Comparison of ENCODE assay signal across 1 cellular context in the genomic region with DNA sequence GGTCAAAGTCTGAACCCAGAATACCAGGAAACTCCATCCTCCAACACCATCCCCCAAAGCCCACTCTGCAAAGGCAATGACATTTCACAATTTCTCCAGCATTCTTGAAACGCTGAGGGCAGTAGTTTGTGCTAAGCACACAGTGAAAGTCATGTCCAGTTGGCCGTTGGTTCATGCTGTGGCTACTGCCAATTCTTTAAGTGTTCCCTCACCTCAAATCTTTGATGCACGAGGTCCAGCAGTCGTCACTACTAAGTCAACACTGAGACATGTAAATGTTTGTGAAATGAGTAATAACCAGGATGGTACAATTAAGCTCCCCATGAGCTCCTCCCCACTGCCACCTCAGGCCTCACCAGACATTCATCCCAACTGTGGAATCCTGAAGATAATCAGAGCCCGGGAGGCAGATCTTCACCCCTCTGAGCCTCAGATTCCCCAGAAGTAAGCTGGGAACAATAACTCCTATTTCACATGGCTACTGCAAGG.
A peak's percentile ranks its signal among the peaks of the same experiment; 100 is the strongest.
TF ChIP-seq lines count a peak whose summit lies in the region.

No MANE protein-coding gene starts in this region.

TF ChIP-seq in HepG2, 621 proteins besides CTCF, POLR2A, EP300 and RAD21 (continued from another document and continues in another):
- TF ChIP-seq, protein P1, sequence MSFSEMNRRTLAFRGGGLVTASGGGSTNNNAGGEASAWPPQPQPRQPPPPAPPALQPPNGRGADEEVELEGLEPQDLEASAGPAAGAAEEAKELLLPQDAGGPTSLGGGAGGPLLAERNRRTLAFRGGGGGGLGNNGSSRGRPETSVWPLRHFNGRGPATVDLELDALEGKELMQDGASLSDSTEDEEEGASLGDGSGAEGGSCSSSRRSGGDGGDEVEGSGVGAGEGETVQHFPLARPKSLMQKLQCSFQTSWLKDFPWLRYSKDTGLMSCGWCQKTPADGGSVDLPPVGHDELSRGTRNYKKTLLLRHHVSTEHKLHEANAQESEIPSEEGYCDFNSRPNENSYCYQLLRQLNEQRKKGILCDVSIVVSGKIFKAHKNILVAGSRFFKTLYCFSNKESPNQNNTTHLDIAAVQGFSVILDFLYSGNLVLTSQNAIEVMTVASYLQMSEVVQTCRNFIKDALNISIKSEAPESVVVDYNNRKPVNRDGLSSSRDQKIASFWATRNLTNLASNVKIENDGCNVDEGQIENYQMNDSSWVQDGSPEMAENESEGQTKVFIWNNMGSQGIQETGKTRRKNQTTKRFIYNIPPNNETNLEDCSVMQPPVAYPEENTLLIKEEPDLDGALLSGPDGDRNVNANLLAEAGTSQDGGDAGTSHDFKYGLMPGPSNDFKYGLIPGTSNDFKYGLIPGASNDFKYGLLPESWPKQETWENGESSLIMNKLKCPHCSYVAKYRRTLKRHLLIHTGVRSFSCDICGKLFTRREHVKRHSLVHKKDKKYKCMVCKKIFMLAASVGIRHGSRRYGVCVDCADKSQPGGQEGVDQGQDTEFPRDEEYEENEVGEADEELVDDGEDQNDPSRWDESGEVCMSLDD (CRISPR knock-in tag; IDR thresholded peaks at IDR 0.05; ENCODE audit: borderline replicate concordance) = no peak
- no peak for TF ChIP-seq ZNF468 (CRISPR knock-in tag; IDR thresholded peaks at IDR 0.05)
- TF ChIP-seq, protein P2, sequence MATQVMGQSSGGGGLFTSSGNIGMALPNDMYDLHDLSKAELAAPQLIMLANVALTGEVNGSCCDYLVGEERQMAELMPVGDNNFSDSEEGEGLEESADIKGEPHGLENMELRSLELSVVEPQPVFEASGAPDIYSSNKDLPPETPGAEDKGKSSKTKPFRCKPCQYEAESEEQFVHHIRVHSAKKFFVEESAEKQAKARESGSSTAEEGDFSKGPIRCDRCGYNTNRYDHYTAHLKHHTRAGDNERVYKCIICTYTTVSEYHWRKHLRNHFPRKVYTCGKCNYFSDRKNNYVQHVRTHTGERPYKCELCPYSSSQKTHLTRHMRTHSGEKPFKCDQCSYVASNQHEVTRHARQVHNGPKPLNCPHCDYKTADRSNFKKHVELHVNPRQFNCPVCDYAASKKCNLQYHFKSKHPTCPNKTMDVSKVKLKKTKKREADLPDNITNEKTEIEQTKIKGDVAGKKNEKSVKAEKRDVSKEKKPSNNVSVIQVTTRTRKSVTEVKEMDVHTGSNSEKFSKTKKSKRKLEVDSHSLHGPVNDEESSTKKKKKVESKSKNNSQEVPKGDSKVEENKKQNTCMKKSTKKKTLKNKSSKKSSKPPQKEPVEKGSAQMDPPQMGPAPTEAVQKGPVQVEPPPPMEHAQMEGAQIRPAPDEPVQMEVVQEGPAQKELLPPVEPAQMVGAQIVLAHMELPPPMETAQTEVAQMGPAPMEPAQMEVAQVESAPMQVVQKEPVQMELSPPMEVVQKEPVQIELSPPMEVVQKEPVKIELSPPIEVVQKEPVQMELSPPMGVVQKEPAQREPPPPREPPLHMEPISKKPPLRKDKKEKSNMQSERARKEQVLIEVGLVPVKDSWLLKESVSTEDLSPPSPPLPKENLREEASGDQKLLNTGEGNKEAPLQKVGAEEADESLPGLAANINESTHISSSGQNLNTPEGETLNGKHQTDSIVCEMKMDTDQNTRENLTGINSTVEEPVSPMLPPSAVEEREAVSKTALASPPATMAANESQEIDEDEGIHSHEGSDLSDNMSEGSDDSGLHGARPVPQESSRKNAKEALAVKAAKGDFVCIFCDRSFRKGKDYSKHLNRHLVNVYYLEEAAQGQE (IDR thresholded peaks at IDR 0.05; ENCODE audit: borderline replicate concordance in 1 of 2, low read depth in 1 of 2, low read length in 2 of 2) = 0 out of 4 replicates have a peak, but pooled peaks of 1 of the 2 experiments have one; percentile 53
- no peak for TF ChIP-seq ZIK1 (CRISPR knock-in tag; IDR thresholded peaks at IDR 0.05; ENCODE audit: borderline replicate concordance, low read depth)
- TF ChIP-seq XRCC5 (optimal IDR thresholded peaks at IDR 0.05; ENCODE audit: low read length) = peak; percentile 36
- TF ChIP-seq ELF3 (CRISPR knock-in tag; IDR thresholded peaks at IDR 0.05) = peak; percentile 98
- TF ChIP-seq ZFP36L1 (CRISPR knock-in tag; IDR thresholded peaks at IDR 0.05) = no peak
- TF ChIP-seq, protein P3, sequence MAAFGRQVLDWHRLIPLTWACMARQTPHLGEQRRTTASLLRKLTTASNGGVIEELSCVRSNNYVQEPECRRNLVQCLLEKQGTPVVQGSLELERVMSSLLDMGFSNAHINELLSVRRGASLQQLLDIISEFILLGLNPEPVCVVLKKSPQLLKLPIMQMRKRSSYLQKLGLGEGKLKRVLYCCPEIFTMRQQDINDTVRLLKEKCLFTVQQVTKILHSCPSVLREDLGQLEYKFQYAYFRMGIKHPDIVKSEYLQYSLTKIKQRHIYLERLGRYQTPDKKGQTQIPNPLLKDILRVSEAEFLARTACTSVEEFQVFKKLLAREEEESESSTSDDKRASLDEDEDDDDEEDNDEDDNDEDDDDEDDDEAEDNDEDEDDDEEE (CRISPR knock-in tag; IDR thresholded peaks at IDR 0.05) = no peak
- TF ChIP-seq RBAK (CRISPR knock-in tag; IDR thresholded peaks at IDR 0.05) = no peak
- TF ChIP-seq, protein P4, sequence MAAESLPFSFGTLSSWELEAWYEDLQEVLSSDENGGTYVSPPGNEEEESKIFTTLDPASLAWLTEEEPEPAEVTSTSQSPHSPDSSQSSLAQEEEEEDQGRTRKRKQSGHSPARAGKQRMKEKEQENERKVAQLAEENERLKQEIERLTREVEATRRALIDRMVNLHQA (CRISPR knock-in tag; IDR thresholded peaks at IDR 0.05) = no peak
- TF ChIP-seq JUND (CRISPR knock-in tag; IDR thresholded peaks at IDR 0.05) = peak; percentile 74; the same call in 1 of the 2 replicates
- TF ChIP-seq, protein P5, sequence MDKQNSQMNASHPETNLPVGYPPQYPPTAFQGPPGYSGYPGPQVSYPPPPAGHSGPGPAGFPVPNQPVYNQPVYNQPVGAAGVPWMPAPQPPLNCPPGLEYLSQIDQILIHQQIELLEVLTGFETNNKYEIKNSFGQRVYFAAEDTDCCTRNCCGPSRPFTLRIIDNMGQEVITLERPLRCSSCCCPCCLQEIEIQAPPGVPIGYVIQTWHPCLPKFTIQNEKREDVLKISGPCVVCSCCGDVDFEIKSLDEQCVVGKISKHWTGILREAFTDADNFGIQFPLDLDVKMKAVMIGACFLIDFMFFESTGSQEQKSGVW (CRISPR knock-in tag; IDR thresholded peaks at IDR 0.05; ENCODE audit: borderline replicate concordance) = no peak
- no peak for TF ChIP-seq MATR3 (CRISPR knock-in tag; IDR thresholded peaks at IDR 0.05)
- TF ChIP-seq, protein P6, sequence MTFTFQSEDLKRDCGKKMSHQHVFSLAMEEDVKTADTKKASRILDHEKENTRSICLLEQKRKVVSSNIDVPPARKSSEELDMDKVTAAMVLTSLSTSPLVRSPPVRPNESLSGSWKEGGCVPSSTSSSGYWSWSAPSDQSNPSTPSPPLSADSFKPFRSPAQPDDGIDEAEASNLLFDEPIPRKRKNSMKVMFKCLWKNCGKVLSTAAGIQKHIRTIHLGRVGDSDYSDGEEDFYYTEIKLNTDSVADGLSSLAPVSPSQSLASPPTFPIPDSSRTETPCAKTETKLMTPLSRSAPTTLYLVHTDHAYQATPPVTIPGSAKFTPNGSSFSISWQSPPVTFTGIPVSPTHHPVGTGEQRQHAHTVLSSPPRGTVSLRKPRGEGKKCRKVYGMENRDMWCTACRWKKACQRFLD (CRISPR knock-in tag; IDR thresholded peaks at IDR 0.05; ENCODE audit: borderline replicate concordance) = no peak
- TF ChIP-seq KLF6 (CRISPR knock-in tag; IDR thresholded peaks at IDR 0.05) = no peak
- TF ChIP-seq ZNF883 (CRISPR knock-in tag; IDR thresholded peaks at IDR 0.05; ENCODE audit: not compliant biosample characterization) = no peak
- TF ChIP-seq KAT8 (CRISPR knock-in tag; IDR thresholded peaks at IDR 0.05) = peak; percentile 72
- TF ChIP-seq HMGA1 (CRISPR knock-in tag; conservative IDR thresholded peaks at IDR 0.05) = no peak
- no peak for TF ChIP-seq FOXK2 (IDR thresholded peaks at IDR 0.05)
- no peak for TF ChIP-seq ZNF451 (CRISPR knock-in tag; IDR thresholded peaks at IDR 0.05)
- no peak for TF ChIP-seq NPAS2 (CRISPR knock-in tag; IDR thresholded peaks at IDR 0.05; ENCODE audit: borderline replicate concordance)
- TF ChIP-seq KDM6A (CRISPR knock-in tag; IDR thresholded peaks at IDR 0.05; ENCODE audit: low read depth) = peak; percentile 90
- TF ChIP-seq, protein P7, sequence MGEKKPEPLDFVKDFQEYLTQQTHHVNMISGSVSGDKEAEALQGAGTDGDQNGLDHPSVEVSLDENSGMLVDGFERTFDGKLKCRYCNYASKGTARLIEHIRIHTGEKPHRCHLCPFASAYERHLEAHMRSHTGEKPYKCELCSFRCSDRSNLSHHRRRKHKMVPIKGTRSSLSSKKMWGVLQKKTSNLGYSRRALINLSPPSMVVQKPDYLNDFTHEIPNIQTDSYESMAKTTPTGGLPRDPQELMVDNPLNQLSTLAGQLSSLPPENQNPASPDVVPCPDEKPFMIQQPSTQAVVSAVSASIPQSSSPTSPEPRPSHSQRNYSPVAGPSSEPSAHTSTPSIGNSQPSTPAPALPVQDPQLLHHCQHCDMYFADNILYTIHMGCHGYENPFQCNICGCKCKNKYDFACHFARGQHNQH (CRISPR knock-in tag; IDR thresholded peaks at IDR 0.05) = peak; percentile 66; the same call in 1 of the 2 replicates
- TF ChIP-seq ZFP1 (CRISPR knock-in tag; IDR thresholded peaks at IDR 0.05) = peak; percentile 49; the same call in 1 of the 2 replicates
- no peak for TF ChIP-seq ZSCAN12 (CRISPR knock-in tag; IDR thresholded peaks at IDR 0.05)
- TF ChIP-seq MTF2 (CRISPR knock-in tag; IDR thresholded peaks at IDR 0.05; ENCODE audit: borderline replicate concordance) = no peak
- peak; percentile 39; the same call in 1 of the 2 replicates for TF ChIP-seq ZSCAN21 (CRISPR knock-in tag; IDR thresholded peaks at IDR 0.05; ENCODE audit: borderline replicate concordance)
- no peak for TF ChIP-seq KLF9 (CRISPR knock-in tag; IDR thresholded peaks at IDR 0.05; ENCODE audit: low read depth)
- TF ChIP-seq CREB1 (IDR thresholded peaks at IDR 0.05) = peak; percentile 70
- TF ChIP-seq CREB1 (CRISPR knock-in tag; IDR thresholded peaks at IDR 0.05) = peak; percentile 82
- TF ChIP-seq THAP11 (CRISPR knock-in tag; IDR thresholded peaks at IDR 0.05) = peak; percentile 71
- no peak; the same call in 1 of the 2 replicates for TF ChIP-seq NR2F2 (IDR thresholded peaks at IDR 0.05; ENCODE audit: borderline replicate concordance, low read depth)
- TF ChIP-seq, protein P8, sequence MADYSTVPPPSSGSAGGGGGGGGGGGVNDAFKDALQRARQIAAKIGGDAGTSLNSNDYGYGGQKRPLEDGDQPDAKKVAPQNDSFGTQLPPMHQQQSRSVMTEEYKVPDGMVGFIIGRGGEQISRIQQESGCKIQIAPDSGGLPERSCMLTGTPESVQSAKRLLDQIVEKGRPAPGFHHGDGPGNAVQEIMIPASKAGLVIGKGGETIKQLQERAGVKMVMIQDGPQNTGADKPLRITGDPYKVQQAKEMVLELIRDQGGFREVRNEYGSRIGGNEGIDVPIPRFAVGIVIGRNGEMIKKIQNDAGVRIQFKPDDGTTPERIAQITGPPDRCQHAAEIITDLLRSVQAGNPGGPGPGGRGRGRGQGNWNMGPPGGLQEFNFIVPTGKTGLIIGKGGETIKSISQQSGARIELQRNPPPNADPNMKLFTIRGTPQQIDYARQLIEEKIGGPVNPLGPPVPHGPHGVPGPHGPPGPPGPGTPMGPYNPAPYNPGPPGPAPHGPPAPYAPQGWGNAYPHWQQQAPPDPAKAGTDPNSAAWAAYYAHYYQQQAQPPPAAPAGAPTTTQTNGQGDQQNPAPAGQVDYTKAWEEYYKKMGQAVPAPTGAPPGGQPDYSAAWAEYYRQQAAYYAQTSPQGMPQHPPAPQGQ (CRISPR knock-in tag; IDR thresholded peaks at IDR 0.05; ENCODE audit: borderline replicate concordance) = no peak
- TF ChIP-seq, protein P9, sequence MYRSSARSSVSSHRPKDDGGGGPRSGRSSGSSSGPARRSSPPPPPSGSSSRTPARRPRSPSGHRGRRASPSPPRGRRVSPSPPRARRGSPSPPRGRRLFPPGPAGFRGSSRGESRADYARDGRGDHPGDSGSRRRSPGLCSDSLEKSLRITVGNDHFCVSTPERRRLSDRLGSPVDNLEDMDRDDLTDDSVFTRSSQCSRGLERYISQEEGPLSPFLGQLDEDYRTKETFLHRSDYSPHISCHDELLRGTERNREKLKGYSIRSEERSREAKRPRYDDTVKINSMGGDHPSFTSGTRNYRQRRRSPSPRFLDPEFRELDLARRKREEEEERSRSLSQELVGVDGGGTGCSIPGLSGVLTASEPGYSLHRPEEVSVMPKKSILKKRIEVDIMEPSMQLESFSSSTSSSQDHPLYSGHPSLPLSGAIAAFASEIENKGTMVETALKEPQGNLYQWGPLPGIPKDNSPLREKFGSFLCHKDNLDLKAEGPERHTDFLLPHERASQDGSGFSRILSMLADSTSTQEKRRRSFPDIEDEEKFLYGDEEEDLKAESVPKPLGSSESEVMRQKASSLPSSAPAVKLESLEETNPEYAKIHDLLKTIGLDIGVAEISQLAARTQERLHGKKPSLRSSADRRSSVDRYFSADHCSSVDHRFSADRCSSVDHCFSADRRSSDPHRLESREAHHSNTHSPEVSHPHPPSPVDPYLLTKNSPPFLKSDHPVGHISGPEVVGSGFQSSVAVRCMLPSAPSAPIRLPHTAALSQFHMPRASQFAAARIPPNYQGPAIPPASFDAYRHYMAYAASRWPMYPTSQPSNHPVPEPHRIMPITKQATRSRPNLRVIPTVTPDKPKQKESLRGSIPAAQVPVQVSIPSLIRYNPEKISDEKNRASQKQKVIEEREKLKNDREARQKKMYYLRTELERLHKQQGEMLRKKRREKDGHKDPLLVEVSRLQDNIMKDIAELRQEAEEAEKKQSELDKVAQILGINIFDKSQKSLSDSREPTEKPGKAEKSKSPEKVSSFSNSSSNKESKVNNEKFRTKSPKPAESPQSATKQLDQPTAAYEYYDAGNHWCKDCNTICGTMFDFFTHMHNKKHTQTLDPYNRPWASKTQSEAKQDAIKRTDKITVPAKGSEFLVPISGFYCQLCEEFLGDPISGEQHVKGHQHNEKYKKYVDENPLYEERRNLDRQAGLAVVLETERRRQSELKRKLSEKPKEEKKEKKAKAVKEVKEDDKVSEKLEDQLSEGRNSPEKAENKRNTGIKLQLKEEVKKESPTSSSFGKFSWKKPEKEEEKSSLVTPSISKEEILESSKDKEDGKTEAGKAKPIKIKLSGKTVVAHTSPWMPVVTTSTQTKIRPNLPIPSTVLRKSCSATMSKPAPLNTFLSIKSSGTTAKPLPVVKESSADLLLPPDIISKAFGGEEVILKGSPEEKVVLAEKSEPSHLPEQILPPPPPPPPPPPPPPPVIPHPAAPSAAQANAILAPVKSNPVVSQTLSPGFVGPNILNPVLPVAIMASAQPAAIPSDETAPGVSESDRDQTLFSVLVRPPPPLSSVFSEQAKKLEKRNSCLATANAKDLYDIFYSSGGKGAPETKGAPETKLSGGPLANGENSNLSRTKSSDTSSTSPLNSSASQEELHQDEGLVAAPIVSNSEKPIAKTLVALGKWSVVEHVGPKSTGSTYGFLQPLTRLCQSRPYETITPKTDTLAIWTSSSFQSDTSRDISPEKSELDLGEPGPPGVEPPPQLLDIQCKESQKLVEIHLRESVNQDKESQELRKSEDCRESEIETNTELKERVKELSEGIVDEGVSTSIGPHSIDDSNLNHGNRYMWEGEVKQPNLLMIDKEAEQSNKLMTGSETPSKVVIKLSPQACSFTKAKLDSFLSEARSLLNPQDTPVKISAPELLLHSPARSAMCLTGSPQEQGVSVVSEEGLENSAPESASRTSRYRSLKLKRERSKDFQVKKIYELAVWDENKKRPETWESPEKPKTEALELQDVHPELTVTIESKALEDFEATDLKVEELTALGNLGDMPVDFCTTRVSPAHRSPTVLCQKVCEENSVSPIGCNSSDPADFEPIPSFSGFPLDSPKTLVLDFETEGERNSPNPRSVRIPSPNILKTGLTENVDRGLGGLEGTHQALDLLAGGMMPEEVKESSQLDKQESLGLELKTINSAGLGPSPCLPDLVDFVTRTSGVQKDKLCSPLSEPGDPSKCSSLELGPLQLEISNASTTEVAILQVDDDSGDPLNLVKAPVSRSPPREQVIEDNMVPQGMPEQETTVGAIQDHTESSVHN (CRISPR knock-in tag; IDR thresholded peaks at IDR 0.05) = no peak
